In genomic region chr1:40849801-40850592, GRCh38 we compare ENCODE assay signal across 8 cellular contexts. TPM values are rescaled to one million over a fixed set of nuclear protein-coding genes. Genes with fewer than 3 reads are reported as not detected.
DNase-seq lines count a peak whose midpoint lies in the region; ATAC-seq and TF ChIP-seq lines count a peak whose summit lies in the region.

No MANE protein-coding gene starts in this region.

- 30% methylated on average over 12 of the region's 12 CpGs for WGBS in hepatocyte (ENCODE audit: low lambda C conversion rate, missing lambda C conversion rate)
- WGBS in spleen, 5 donors: 6 to 12% (median 10%) methylated on average over 12 of the region's 12 CpGs

- H3K9me2 ChIP-seq in hepatocyte (replicated peaks; ENCODE audit: insufficient read depth): no peaks in the 10 kb centered on the region

- H3K27me3 ChIP-seq in hepatocyte: no peaks in the 10 kb centered on the region
- H3K27me3 ChIP-seq in spleen (replicated peaks in 1 of 7): no peaks in the 10 kb centered on the region

- TF ChIP-seq CTCF in hepatocyte (IDR thresholded peaks at IDR 0.05; ENCODE audit: poor library complexity) (peak; percentile 79), spleen (IDR thresholded peaks at IDR 0.05 in 8 of 11, conservative IDR thresholded peaks at IDR 0.05 in 3 of 11) (peak; percentile 90 to 98 (median 95))

- no peak overlapping the region for H2AFZ ChIP-seq in hepatocyte

- intact Hi-C loops in spleen (cut with DNase I; ENCODE audit: low total_unique reads): loop anchor here (2.0 to 5.0 kb wide), 3 partner anchors 78 to 237 kb away; no protein-coding TSS in a partner anchor

- H4K20me1 ChIP-seq in hepatocyte (ENCODE audit: insufficient read depth, poor library complexity, severe bottlenecking): no peaks in the 10 kb centered on the region

- no peak for ATAC-seq in GM19324 (IDR thresholded peaks at IDR 0.05; ENCODE audit: low FRiP score, unreplicated experiment)

- H3K79me2 ChIP-seq in hepatocyte: no peaks in the 10 kb centered on the region

- H3K4me3 ChIP-seq in hepatocyte (no peak overlapping the region), spleen (peak overlapping the region in 1 of 8 donors; percentile 35)

- H3K9me3 ChIP-seq in hepatocyte (ENCODE audit: low read depth): no peaks in the 10 kb centered on the region
- no peaks in the 10 kb centered on the region for H3K9me3 ChIP-seq in spleen

- no peak overlapping the region for H3K4me2 ChIP-seq in hepatocyte

- DNase-seq in Ammon's horn (ENCODE audit: low spot score) (peak; percentile 87), GM19240 (ENCODE audit: insufficient read length, low spot score) (peak; percentile 79), NCI-H1092 (lab: John Stamatoyannopoulos, UW) (peak; percentile 27), T-helper 9 cell (peak; percentile 66), anterior cingulate cortex (lab: John Stamatoyannopoulos, UW) (peak; percentile 6 to 73 (median 40)), hepatocyte (ENCODE audit: low spot score) (peak; percentile 82), spleen (peak; percentile 92)

- H3K36me3 ChIP-seq in hepatocyte (replicated peaks; ENCODE audit: insufficient read depth, low read depth) (no peaks in the 10 kb centered on the region), spleen (no peaks in the 10 kb centered on the region)

- TF ChIP-seq POLR2A in spleen (IDR thresholded peaks at IDR 0.05): no peak

- no peaks in the 10 kb centered on the region for H3K4me1 ChIP-seq in hepatocyte (ENCODE audit: insufficient read depth)
- peaks cover 0 to 26% (median 15%) of the 10 kb centered on the region in 6 donors for H3K4me1 ChIP-seq in spleen

- H3K27ac ChIP-seq in hepatocyte: no peak overlapping the region
- peak overlapping the region in 2 of 8 donors; percentile 8 to 12 for H3K27ac ChIP-seq in spleen

RNA-seq across cellular contexts. Expression of gene CITED4, which starts 12.2 kb away (rescaled TPM):
- total RNA-seq in hepatocyte: 3.9 and 6.8 TPM in 2 replicates
- 29.0 and 30.0 TPM in 2 replicates for polyA plus RNA-seq in hepatocyte
- 10 to 100 TPM; 36.1 to 98.8 (median 50.4) TPM for total RNA-seq in spleen
- polyA plus RNA-seq in spleen: 10 to 100 TPM in 2 of 3 donors, 1 to 10 TPM in 1; 10.0 to 25.5 (median 13.0) TPM

Comparison
In these comparisons a context has a peak if more than half of its experiments do, and no peak if none do; other contexts are left out.
1. DNase-seq: peak in every context shown above with its lines; median percentile 92 in spleen; 87 in Ammon's horn; 82 in hepatocyte; 79 in GM19240; 66 in T-helper 9 cell; 40 in anterior cingulate cortex; 27 in NCI-H1092.